2 cellular contexts compared by ENCODE assay signal in genomic region chr3:15065550-15066007, GRCh38.
TF ChIP-seq lines count a peak whose summit lies in the region.

No MANE protein-coding gene starts in this region.

TF ChIP-seq in SK-N-SH, 30 proteins besides CTCF, POLR2A, EP300 and RAD21 (continued from another document):
- TF ChIP-seq FOSL2 (IDR thresholded peaks at IDR 0.05; ENCODE audit: borderline replicate concordance, low read depth) (no peak), SMC3 (IDR thresholded peaks at IDR 0.05; ENCODE audit: low read depth, low read length) (no peak), SIN3A (IDR thresholded peaks at IDR 0.05; ENCODE audit: borderline replicate concordance, low read depth, low read length) (no peak), REST (IDR thresholded peaks at IDR 0.05; ENCODE audit: low read depth, low read length) (no peak), CHD2 (IDR thresholded peaks at IDR 0.05; ENCODE audit: low read length, partially characterized antibody) (no peak), GABPA (IDR thresholded peaks at IDR 0.05; ENCODE audit: low read depth) (no peak), RXRA (IDR thresholded peaks at IDR 0.05; ENCODE audit: borderline replicate concordance, low read depth) (no peak)

TF ChIP-seq in SK-N-SH treated with all-trans-retinoic acid at 6 μM for 48 hours, 23 proteins besides CTCF, POLR2A, EP300 and RAD21 (continued from another document):
- no peak for TF ChIP-seq TSHZ2 (CRISPR knock-in tag; IDR thresholded peaks at IDR 0.05)
- no peak for TF ChIP-seq RARB (CRISPR knock-in tag; IDR thresholded peaks at IDR 0.05)
- no peak for TF ChIP-seq PATZ1 (CRISPR knock-in tag; IDR thresholded peaks at IDR 0.05; ENCODE audit: borderline replicate concordance)
- TF ChIP-seq ZFP3 (CRISPR knock-in tag; IDR thresholded peaks at IDR 0.05), result no peak
- no peak for TF ChIP-seq CSRNP3 (CRISPR knock-in tag; IDR thresholded peaks at IDR 0.05)
